Comparison of ENCODE assay signal across 14 cellular contexts in the genomic region with DNA sequence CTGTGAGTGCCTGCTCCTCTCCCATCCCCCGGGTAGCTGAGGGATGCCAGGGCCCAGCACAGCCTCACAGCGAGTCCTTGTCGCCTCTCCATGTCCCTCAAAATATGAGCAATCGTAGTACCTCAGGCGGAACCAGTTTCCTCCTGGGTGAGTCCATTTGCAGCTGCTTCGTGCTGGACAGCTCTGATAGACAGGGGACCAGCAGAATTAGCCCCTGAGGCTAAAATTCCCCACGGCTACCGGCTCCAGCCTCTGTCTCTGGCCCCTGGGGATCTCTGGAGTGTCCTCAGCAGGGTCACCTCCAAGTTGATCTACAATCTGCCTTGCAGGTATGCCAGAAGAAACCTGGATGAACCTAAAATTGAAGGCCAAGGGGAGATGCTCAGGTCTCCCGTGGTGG.
A peak's percentile ranks its signal among the peaks of the same experiment; 100 is the strongest.
DNase-seq lines count a peak whose midpoint lies in the region; ATAC-seq and TF ChIP-seq lines count a peak whose summit lies in the region.
"Had no signal": no experiment of that assay in that cellular context is flagged by ENCODE, and none has a peak within 500 bp of the region (broad histone marks: within the 10 kb centered on the region; RNA-seq: fewer than 3 reads in every experiment).

No MANE protein-coding gene starts in this region.

- H3K27ac ChIP-seq in neural progenitor cell = no peak overlapping the region
- H3K27ac ChIP-seq: GM23248 had no signal

- H3K4me1 Mint-ChIP-seq in central memory CD8-positive, alpha-beta T cell = no peaks in the 10 kb centered on the region
- peaks cover 16% of the 10 kb centered on the region for H3K4me1 Mint-ChIP-seq in neural progenitor cell
- H3K4me1 Mint-ChIP-seq: CD4-positive, CD25-positive, alpha-beta regulatory T cell; CD8-positive, alpha-beta memory T cell had no signal

- H3K4me1 ChIP-seq in neural progenitor cell (no peaks in the 10 kb centered on the region), HAP-1 (no peaks in the 10 kb centered on the region)

- peaks cover 29% of the 10 kb centered on the region for H3K9me3 Mint-ChIP-seq in central memory CD8-positive, alpha-beta T cell
- peaks cover 3% of the 10 kb centered on the region for H3K9me3 Mint-ChIP-seq in neural progenitor cell

- no peak for TF ChIP-seq CTCF in neural progenitor cell (IDR thresholded peaks at IDR 0.05)

- H3K9ac ChIP-seq in neural progenitor cell = no peak overlapping the region
- H3K9ac ChIP-seq: GM23248 had no signal

- H3K79me2 ChIP-seq in neural progenitor cell (ENCODE audit: low read depth) = no peaks in the 10 kb centered on the region

- peak; percentile 49 for DNase-seq in ELF-1 (ENCODE audit: low read depth, low spot score)
- DNase-seq in central memory CD8-positive, alpha-beta T cell (ENCODE audit: low spot score in 2 of 2) = no peak
- peak; percentile 20 for DNase-seq in iPS-NIHi7 (ENCODE audit: extremely low spot score)
- DNase-seq in neural progenitor cell (ENCODE audit: low spot score) = no peak
- DNase-seq in HAP-1 (ENCODE audit: low spot score in 2 of 2) = no peak
- no peak for DNase-seq in NCI-H526 (lab: John Stamatoyannopoulos, UW)
- DNase-seq: BE2C; C1 segment of cervical spinal cord; CD4-positive, CD25-positive, alpha-beta regulatory T cell; CD8-positive, alpha-beta memory T cell; COR-L47; DMS 273 treated with DMSO at 0.1 percent for 48 hours had no signal

- H3K4me3 ChIP-seq in neural progenitor cell = no peak overlapping the region
- no peak overlapping the region for H3K4me3 ChIP-seq in HAP-1
- H3K4me3 ChIP-seq: GM23248 had no signal

- H3K36me3 Mint-ChIP-seq in central memory CD8-positive, alpha-beta T cell (ENCODE audit: insufficient read depth) = no peaks in the 10 kb centered on the region
- H3K36me3 Mint-ChIP-seq in neural progenitor cell = no peaks in the 10 kb centered on the region
- H3K36me3 Mint-ChIP-seq: CD4-positive, CD25-positive, alpha-beta regulatory T cell; CD8-positive, alpha-beta memory T cell had no signal

- H4K20me1 ChIP-seq in neural progenitor cell (ENCODE audit: low read depth) = no peaks in the 10 kb centered on the region

- H3K9me3 ChIP-seq in neural progenitor cell (ENCODE audit: low read depth) (peaks cover 5% of the 10 kb centered on the region), HAP-1 (no peaks in the 10 kb centered on the region)
- H3K9me3 ChIP-seq: BE2C had no signal

- no peaks in the 10 kb centered on the region for H3K27me3 Mint-ChIP-seq in central memory CD8-positive, alpha-beta T cell
- H3K27me3 Mint-ChIP-seq in neural progenitor cell (ENCODE audit: insufficient read depth, low read depth) = peaks cover 4% of the 10 kb centered on the region
- H3K27me3 Mint-ChIP-seq: CD8-positive, alpha-beta memory T cell had no signal

- H3K27me3 ChIP-seq in neural progenitor cell = no peaks in the 10 kb centered on the region
- H3K27me3 ChIP-seq in HAP-1 (ENCODE audit: low read depth) = 0 out of 2 replicates have a peak, but pooled peaks cover 5% of the 10 kb centered on the region
- H3K27me3 ChIP-seq: BE2C had no signal

- no peak overlapping the region for H3K4me3 Mint-ChIP-seq in central memory CD8-positive, alpha-beta T cell
- H3K4me3 Mint-ChIP-seq in neural progenitor cell = peak overlapping the region; percentile 33
- H3K4me3 Mint-ChIP-seq: CD4-positive, CD25-positive, alpha-beta regulatory T cell; CD8-positive, alpha-beta memory T cell had no signal

- no peak overlapping the region for H2AFZ ChIP-seq in neural progenitor cell (replicated peaks)
- H2AFZ ChIP-seq: GM23248 had no signal

- H3K4me2 ChIP-seq in neural progenitor cell = no peak overlapping the region

- no peak for ATAC-seq in central memory CD8-positive, alpha-beta T cell (replicated peaks; ENCODE audit: extremely low read depth, poor library complexity, severe bottlenecking)
- no peak for ATAC-seq in HG03196 (IDR thresholded peaks at IDR 0.05; ENCODE audit: unreplicated experiment)

- H3K36me3 ChIP-seq in neural progenitor cell (no peaks in the 10 kb centered on the region), HAP-1 (replicated peaks) (no peaks in the 10 kb centered on the region)
- H3K36me3 ChIP-seq: BE2C had no signal

- in situ Hi-C loops in HAP-1 (cut with MboI; ENCODE audit: low sequenced_read_pairs) = loop anchor here (25.0 kb wide), 1 partner anchor 403 kb away; no protein-coding TSS in a partner anchor

- no peaks in the 10 kb centered on the region for H3F3A ChIP-seq in neural progenitor cell (ENCODE audit: low read depth)

- H3K27ac Mint-ChIP-seq in central memory CD8-positive, alpha-beta T cell (ENCODE audit: low read depth) = peak overlapping the region; percentile 5
- no peak overlapping the region for H3K27ac Mint-ChIP-seq in neural progenitor cell
- H3K27ac Mint-ChIP-seq: CD8-positive, alpha-beta memory T cell had no signal

Comparison
In these comparisons a context has a peak if more than half of its experiments do, and no peak if none do; other contexts are left out.
1. DNase-seq: peak in ELF-1 (single experiment) and iPS-NIHi7 (single experiment); none in central memory CD8-positive, alpha-beta T cell (0 of 2), neural progenitor cell (single experiment), HAP-1 (0 of 2) and NCI-H526 (0 of 2).